13 cellular contexts compared by ENCODE assay signal in genomic region chr1:27635410-27636142, GRCh38. TPM values are rescaled to one million over a fixed set of nuclear protein-coding genes. Genes with fewer than 3 reads are reported as not detected.
DNase-seq lines count a peak whose midpoint lies in the region; ATAC-seq and TF ChIP-seq lines count a peak whose summit lies in the region.
"Had no signal": no experiment of that assay in that cellular context is flagged by ENCODE, and none has a peak within 500 bp of the region (broad histone marks: within the 10 kb centered on the region; RNA-seq: fewer than 3 reads in every experiment).

No MANE protein-coding gene starts in this region.

- no peak overlapping the region for H2BK5ac ChIP-seq in H9 (ENCODE audit: insufficient read length, low read length)

- in situ Hi-C loops in gastrocnemius medialis (cut with MboI; ENCODE audit: low sequenced_read_pairs in 4 of 4) = no loop called here

- peaks cover 48 to 75% (median 59%) of the 10 kb centered on the region in 4 donors for H3K4me1 Mint-ChIP-seq in CD4-positive, alpha-beta memory T cell
- H3K4me1 Mint-ChIP-seq in H9 (peaks cover 12 to 27% of the 10 kb centered on the region in 2 experiments), endodermal cell (peaks cover 4% of the 10 kb centered on the region)

- CTCF ChIA-PET in CD4-positive, alpha-beta memory T cell (lab: Charles Lee; ENCODE audit: partially characterized antibody) = interaction anchor here (0.7 kb wide), 1 partner anchor 16 kb away, joined by 3 read pairs; no protein-coding TSS in a partner anchor

- H3K27me3 ChIP-seq in CD4-positive, alpha-beta memory T cell (ENCODE audit: insufficient read depth, low read length) = no peaks in the 10 kb centered on the region
- peaks cover 19% of the 10 kb centered on the region; the same call in 1 of the 2 replicates for H3K27me3 ChIP-seq in H9 (ENCODE audit: insufficient read depth, low read length)
- peaks cover 20% of the 10 kb centered on the region for H3K27me3 ChIP-seq in endodermal cell (ENCODE audit: control insufficient read depth, insufficient read depth, low read length, poor library complexity, severe bottlenecking)
- H3K27me3 ChIP-seq in gastrocnemius medialis = peaks cover 14 to 21% (median 21%) of the 10 kb centered on the region in 3 donors

- intact Hi-C loops in CD4-positive, alpha-beta memory T cell (cut with micrococcal nuclease) = no loop called here
- intact Hi-C loops in gastrocnemius medialis (cut with DNase I; ENCODE audit: low total_unique reads) = no loop called here

- H3K9me3 ChIP-seq in CD4-positive, alpha-beta memory T cell (ENCODE audit: control insufficient read depth in 1 of 2, low read length in 2 of 2) = no peaks in the 10 kb centered on the region
- no peaks in the 10 kb centered on the region for H3K9me3 ChIP-seq in H9 (ENCODE audit: control insufficient read depth, low read depth, low read length)
- H3K9me3 ChIP-seq in endodermal cell (ENCODE audit: control insufficient read depth, low read length) = no peaks in the 10 kb centered on the region
- no peaks in the 10 kb centered on the region for H3K9me3 ChIP-seq in gastrocnemius medialis

- TF ChIP-seq CTCF in H9 (conservative IDR thresholded peaks at IDR 0.05) (no peak), endodermal cell (conservative IDR thresholded peaks at IDR 0.05) (no peak), gastrocnemius medialis (IDR thresholded peaks at IDR 0.05 in 4 of 5, conservative IDR thresholded peaks at IDR 0.05 in 1 of 5) (no peak)

- no CpG with 5 or more reads among the region's 11 CpGs for WGBS in H9 (ENCODE audit: extremely low coverage, insufficient read length, low lambda C conversion rate)
- WGBS in endodermal cell (ENCODE audit: insufficient coverage in 1 of 2, insufficient read length in 1 of 2), 2 experiments = 89 to 92% methylated on average over 9 to 11 of the region's 11 CpGs

- no peak overlapping the region for H4K8ac ChIP-seq in H9 (replicated peaks; ENCODE audit: insufficient read length, low read depth, low read length)

- no peak overlapping the region for H3K56ac ChIP-seq in H9 (ENCODE audit: insufficient read length, low read depth, low read length)

- H4K20me1 ChIP-seq in H9 (ENCODE audit: control insufficient read depth, insufficient read depth, insufficient read length) = no peaks in the 10 kb centered on the region

- no peak overlapping the region for H3K18ac ChIP-seq in H9 (ENCODE audit: insufficient read length, low read depth, low read length)

- H2BK20ac ChIP-seq in H9 (ENCODE audit: low read depth, low read length, poor library complexity, severe bottlenecking) = no peak overlapping the region

- H3K4me1 ChIP-seq in CD4-positive, alpha-beta memory T cell (ENCODE audit: insufficient read depth, low read length) = peaks cover 60% of the 10 kb centered on the region
- H3K4me1 ChIP-seq in H9 (ENCODE audit: insufficient read depth, low read length) (peaks cover 5% of the 10 kb centered on the region; the same call in 1 of the 2 replicates), endodermal cell (ENCODE audit: control insufficient read depth, insufficient read depth, low read length) (no peaks in the 10 kb centered on the region), gastrocnemius medialis (peaks cover 11 to 14% of the 10 kb centered on the region in 2 donors)

- H4K91ac ChIP-seq in H9 (ENCODE audit: insufficient read length, low read depth, low read length) = no peak overlapping the region

- H3K36me3 ChIP-seq in CD4-positive, alpha-beta memory T cell (ENCODE audit: insufficient read depth, low read length) = no peaks in the 10 kb centered on the region
- H3K36me3 ChIP-seq in endodermal cell (ENCODE audit: control insufficient read depth, insufficient read depth, low read length) (no peaks in the 10 kb centered on the region), gastrocnemius medialis (no peaks in the 10 kb centered on the region)

- H3K14ac ChIP-seq in H9 (ENCODE audit: insufficient read depth, low read length) = no peak overlapping the region

- no peak overlapping the region for H3K4me2 ChIP-seq in H9 (ENCODE audit: insufficient read depth, insufficient read length, low read length)

- H3K4ac ChIP-seq in H9 (ENCODE audit: low read depth, low read length) = no peak overlapping the region

- no peaks in the 10 kb centered on the region for H3K36me3 Mint-ChIP-seq in CD4-positive, alpha-beta memory T cell
- no peaks in the 10 kb centered on the region; a peak in 1 of 7 replicates for H3K36me3 Mint-ChIP-seq in H9 (ENCODE audit: insufficient read depth in 1 of 3, low read depth in 3 of 3)
- no peaks in the 10 kb centered on the region for H3K36me3 Mint-ChIP-seq in endodermal cell (ENCODE audit: low read depth)

- no peak overlapping the region for H2AK5ac ChIP-seq in H9 (ENCODE audit: insufficient read length, low read length)

- H3K27ac Mint-ChIP-seq in CD4-positive, alpha-beta memory T cell = peak overlapping the region in 5 of 7 donors; percentile 62 to 88 (median 77)
- no peak overlapping the region for H3K27ac Mint-ChIP-seq in H9
- H3K27ac Mint-ChIP-seq in endodermal cell = no peak overlapping the region

- peak overlapping the region in 7 of 8 donors; percentile 34 to 74 (median 51) for H3K4me3 Mint-ChIP-seq in CD4-positive, alpha-beta memory T cell
- peak overlapping the region; percentile 25 to 43; a peak in 3 of 5 replicates for H3K4me3 Mint-ChIP-seq in H9
- H3K4me3 Mint-ChIP-seq in endodermal cell = no peak overlapping the region

- H4K5ac ChIP-seq in H9 (ENCODE audit: insufficient read length, low read depth, low read length) = no peak overlapping the region

- H3K23me2 ChIP-seq in H9 (ENCODE audit: insufficient read length, low read depth, low read length, poor library complexity, severe bottlenecking) = peaks cover 8% of the 10 kb centered on the region

- no peak overlapping the region for H2AFZ ChIP-seq in H9 (ENCODE audit: low read length)

- no peak for TF ChIP-seq POLR2A in gastrocnemius medialis (IDR thresholded peaks at IDR 0.05)

- H2BK120ac ChIP-seq in H9 (ENCODE audit: low read depth, low read length, poor library complexity, severe bottlenecking) = no peak overlapping the region

- no peak overlapping the region for H3T11ph ChIP-seq in H9 (ENCODE audit: low read length)

- POLR2A ChIA-PET in CD4-positive, alpha-beta memory T cell (lab: Charles Lee; ENCODE audit: partially characterized antibody) = no interaction called here

- no peak overlapping the region for H2BK12ac ChIP-seq in H9 (ENCODE audit: insufficient read length, low read depth, low read length)

- H3K79me2 ChIP-seq in H9 (ENCODE audit: insufficient read depth, low read length) = no peaks in the 10 kb centered on the region

- no peak for ATAC-seq in gastrocnemius medialis

- H3K23ac ChIP-seq in H9 (ENCODE audit: insufficient read length, low read depth, low read length) = no peak overlapping the region

- no peak overlapping the region for H3K27ac ChIP-seq in CD4-positive, alpha-beta memory T cell (ENCODE audit: low read depth, low read length)
- H3K27ac ChIP-seq in H9 (ENCODE audit: insufficient read length, low read depth, low read length) (no peak overlapping the region), endodermal cell (ENCODE audit: low read depth, low read length) (no peak overlapping the region), gastrocnemius medialis (peak overlapping the region; percentile 68 to 84 (median 80))

- H3K4me3 ChIP-seq in CD4-positive, alpha-beta memory T cell (ENCODE audit: low read length in 2 of 2) = no peak overlapping the region
- no peak overlapping the region for H3K4me3 ChIP-seq in endodermal cell (ENCODE audit: low read length)
- H3K4me3 ChIP-seq in gastrocnemius medialis = peak overlapping the region in 3 of 4 donors; percentile 50 to 57 (median 53)

- H3K79me1 ChIP-seq in H9 (ENCODE audit: insufficient read depth, low read depth, low read length, poor library complexity, severe bottlenecking) = no peaks in the 10 kb centered on the region

- no peak overlapping the region for H2BK15ac ChIP-seq in H9 (ENCODE audit: low read depth, low read length)

- DNase-seq in CD4-positive, alpha-beta memory T cell = no peak
- DNase-seq in H9 (no peak), endodermal cell (peak; percentile 32), gastrocnemius medialis (no peak), DMS79 treated with DMSO at 0.1 percent for 48 hours (lab: John Stamatoyannopoulos, UW) (no peak), SKM-1 (lab: John Stamatoyannopoulos, UW; ENCODE audit: unreplicated experiment) (no peak), RPMI8226 (no peak)
- DNase-seq: COR-L47; NCI-H1436 treated with DMSO at 0.1 percent for 48 hours; stimulated activated CD4-positive, alpha-beta T cell treated with anti-CD3 and anti-CD28 coated beads, Interleukin-2, amount 100 ng/mL, for 48 hours had no signal

- no peaks in the 10 kb centered on the region for H3K27me3 Mint-ChIP-seq in CD4-positive, alpha-beta memory T cell
- H3K27me3 Mint-ChIP-seq in H9 (ENCODE audit: low read depth) (peaks cover 27% of the 10 kb centered on the region), endodermal cell (ENCODE audit: insufficient read depth) (peaks cover 39% of the 10 kb centered on the region)

- no peaks in the 10 kb centered on the region for H3K9me3 Mint-ChIP-seq in CD4-positive, alpha-beta memory T cell
- H3K9me3 Mint-ChIP-seq in H9 = no peaks in the 10 kb centered on the region
- no peaks in the 10 kb centered on the region for H3K9me3 Mint-ChIP-seq in endodermal cell

- H3K9ac ChIP-seq in H9 (ENCODE audit: extremely low read depth, insufficient read length, low read length) = no peak overlapping the region
- H3K9ac ChIP-seq in endodermal cell (ENCODE audit: extremely low read depth, low read length, poor library complexity, severe bottlenecking) = no peak overlapping the region

RNA-seq across cellular contexts. Expression of gene FGR, which starts 0.6 kb away (rescaled TPM):
- 1 to 10 TPM; 2.7 to 2.9 TPM for total RNA-seq in CD4-positive, alpha-beta memory T cell
- under 1 TPM; 0.12 to 0.15 TPM for polyA plus RNA-seq in CD4-positive, alpha-beta memory T cell
- total RNA-seq in H9 (2021) (0.15 TPM in 1 of 2 replicates, not detected in the other), endodermal cell (not detected), gastrocnemius medialis (1 to 10 TPM; 1.3 to 5.8 (median 4.7) TPM)
- 0.14 TPM for polyA plus RNA-seq in endodermal cell (2013, experiment 1 of 2)
- polyA plus RNA-seq in endodermal cell (2013, experiment 2 of 2) = not detected
- total RNA-seq: epithelial cell of proximal tubule, NCI-H460, RPMI7951 had no signal

RNA-seq across cellular contexts. Expression of gene AHDC1, which starts 31.6 kb away (rescaled TPM):
- total RNA-seq in CD4-positive, alpha-beta memory T cell = 10 to 100 TPM; 18.4 to 19.2 TPM
- 1 to 10 TPM in 1 of 2 donors, under 1 TPM in 1; 0.02 to 1.7 TPM for polyA plus RNA-seq in CD4-positive, alpha-beta memory T cell
- total RNA-seq in H9 (2021) = 23.7 and 29.4 TPM in 2 replicates
- total RNA-seq in endodermal cell = 10 to 100 TPM; 39.3 to 41.2 TPM
- 52.1 TPM for polyA plus RNA-seq in endodermal cell (2013, experiment 1 of 2)
- polyA plus RNA-seq in endodermal cell (2013, experiment 2 of 2) = 50.1 TPM
- 10 to 100 TPM; 22.2 to 57.9 (median 35.2) TPM for total RNA-seq in gastrocnemius medialis

RNA-seq across cellular contexts. Expression of gene IFI6, which starts 36.4 kb away (rescaled TPM):
- total RNA-seq in CD4-positive, alpha-beta memory T cell = 10 to 100 TPM; 23.0 to 24.9 TPM
- 100 to 1,000 TPM in 1 of 2 donors, 10 to 100 TPM in 1; 61.6 to 139 TPM for polyA plus RNA-seq in CD4-positive, alpha-beta memory T cell
- total RNA-seq in H9 (2021) (4.3 and 6.4 TPM in 2 replicates), endodermal cell (1 to 10 TPM in 1 of 2 donors, under 1 TPM in 1; 0.71 to 1.1 TPM), gastrocnemius medialis (10 to 100 TPM in 3 of 4 donors, 1 to 10 TPM in 1; 7.7 to 25.1 (median 14.5) TPM)
- polyA plus RNA-seq in endodermal cell (2013, experiment 1 of 2) = 27.2 TPM
- polyA plus RNA-seq in endodermal cell (2013, experiment 2 of 2) = 22.0 TPM

Comparison
In these comparisons a context has a peak if more than half of its experiments do, and no peak if none do; other contexts are left out.
1. H3K27ac ChIP-seq: peak in gastrocnemius medialis (4 of 4); none in CD4-positive, alpha-beta memory T cell (single experiment), H9 (single experiment) and endodermal cell (single experiment).
2. H3K4me3 ChIP-seq: peak in gastrocnemius medialis (3 of 4); none in CD4-positive, alpha-beta memory T cell (0 of 2) and endodermal cell (single experiment).
3. H3K27ac Mint-ChIP-seq: peak in CD4-positive, alpha-beta memory T cell (5 of 7); none in H9 (0 of 3) and endodermal cell (single experiment).